Comparison of ENCODE assay signal across 1 cellular context in the genomic region with DNA sequence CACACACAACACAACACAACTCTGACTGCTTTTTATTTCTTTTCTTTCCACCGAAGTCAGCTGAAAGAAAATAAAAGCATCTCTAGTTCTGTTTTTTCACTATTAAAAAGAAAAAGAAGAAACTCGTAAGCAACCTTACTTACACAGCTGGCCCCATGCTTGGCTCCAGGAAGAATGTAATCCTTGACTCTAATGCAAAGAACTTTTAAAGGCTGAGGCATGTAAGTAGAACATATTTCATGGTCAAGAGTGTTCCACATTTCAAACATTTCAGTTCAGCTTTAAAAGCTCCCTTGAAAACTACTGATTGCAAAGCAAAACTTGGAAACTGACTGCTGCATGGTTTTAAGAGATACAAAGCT.
TF ChIP-seq lines count a peak whose summit lies in the region.

No MANE protein-coding gene starts in this region.

TF ChIP-seq in H1, 55 proteins besides CTCF, POLR2A, EP300 and RAD21:
- TF ChIP-seq NANOG (IDR thresholded peaks at IDR 0.05; ENCODE audit: insufficient read depth, low read depth, low read length, poor library complexity, severe bottlenecking) (no peak), SP2 (IDR thresholded peaks at IDR 0.05; ENCODE audit: low read length) (no peak), RNF2 (IDR thresholded peaks at IDR 0.05; ENCODE audit: borderline replicate concordance, low read depth, low read length, missing control alignments, poor library complexity, severe bottlenecking) (no peak), HDAC6 (IDR thresholded peaks at IDR 0.05; ENCODE audit: low read depth, low read length) (no peak), POU5F1 (IDR thresholded peaks at IDR 0.05; ENCODE audit: low read depth, low read length) (no peak), KDM5A (IDR thresholded peaks at IDR 0.05; ENCODE audit: low read length) (no peak), BRCA1 (IDR thresholded peaks at IDR 0.05; ENCODE audit: low read depth, low read length) (no peak)
- TF ChIP-seq, protein P1, sequence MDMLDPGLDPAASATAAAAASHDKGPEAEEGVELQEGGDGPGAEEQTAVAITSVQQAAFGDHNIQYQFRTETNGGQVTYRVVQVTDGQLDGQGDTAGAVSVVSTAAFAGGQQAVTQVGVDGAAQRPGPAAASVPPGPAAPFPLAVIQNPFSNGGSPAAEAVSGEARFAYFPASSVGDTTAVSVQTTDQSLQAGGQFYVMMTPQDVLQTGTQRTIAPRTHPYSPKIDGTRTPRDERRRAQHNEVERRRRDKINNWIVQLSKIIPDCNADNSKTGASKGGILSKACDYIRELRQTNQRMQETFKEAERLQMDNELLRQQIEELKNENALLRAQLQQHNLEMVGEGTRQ (IDR thresholded peaks at IDR 0.05; ENCODE audit: low read length), result no peak
